ENCODE assay signal across 34 cellular contexts in genomic region chr7:100781255-100781654, GRCh38. TPM values are rescaled to one million over a fixed set of nuclear protein-coding genes. Genes with fewer than 3 reads are reported as not detected.
"Had no signal": no experiment of that assay in that cellular context is flagged by ENCODE, and none has a peak within 500 bp of the region (broad histone marks: within the 10 kb centered on the region; RNA-seq: fewer than 3 reads in every experiment).

No MANE protein-coding gene starts in this region.

- H3K27ac ChIP-seq: breast epithelium, gastroesophageal sphincter, hepatocyte, neutrophil, skin epidermis, thoracic aorta had no signal

- H3K4me2 ChIP-seq: hepatocyte had no signal

- H2AFZ ChIP-seq: hepatocyte had no signal

- FAIRE-seq: colon, keratinocyte, urothelium cell line had no signal

- DNase-seq: activated CD4-positive, alpha-beta T cell treated with anti-CD3 and anti-CD28 coated beads for 1 hour; activated CD4-positive, alpha-beta T cell treated with anti-CD3 and anti-CD28 coated beads, Interleukin-2, amount 10 ng/mL, durations not matched to agents 7 days and 5 days; activated CD8-positive, alpha-beta T cell treated with anti-CD3 and anti-CD28 coated beads for 36 hours; activated T-cell treated with anti-CD3 and anti-CD28 coated beads, Interleukin-2, amount 50 U/mL, for 48 hours; central memory CD4-positive, alpha-beta T cell; dermis blood vessel endothelial cell; effector CD4-positive, alpha-beta T cell; left cardiac atrium; mammary epithelial cell; stimulated activated CD4-positive, alpha-beta T cell treated with anti-CD3 and anti-CD28 coated beads, Interleukin-12 subunit alpha, Interleukin-12 subunit beta, amount 100 ng/mL, for 4 hours; stimulated activated CD4-positive, alpha-beta T cell treated with anti-CD3 and anti-CD28 coated beads, Interleukin-4, amount 100 ng/mL, for 1 hour; T1000; trophoblast cell had no signal

- H3K4me1 ChIP-seq: breast epithelium, gastroesophageal sphincter had no signal

- H3K36me3 ChIP-seq: breast epithelium, gastroesophageal sphincter, neutrophil, thoracic aorta had no signal

- H3K9me3 Mint-ChIP-seq: activated naive CD4-positive, alpha-beta T cell treated with anti-CD3 and anti-CD28 coated beads, Interleukin-2, amount 50 U/mL, for 72 hours; stimulated activated naive CD8-positive, alpha-beta T cell treated with anti-CD3 and anti-CD28 coated beads, Interleukin-15, Interleukin-2, amounts not matched to agents 100 ng/mL and 50 ng/mL, for 24 hours had no signal

- H3K27me3 ChIP-seq: breast epithelium, hepatocyte had no signal

- H3K4me3 ChIP-seq: breast epithelium, gastroesophageal sphincter, hepatocyte, skin epidermis, thoracic aorta had no signal

- H3K4me1 Mint-ChIP-seq: nephron had no signal

- H3K4me3 Mint-ChIP-seq: activated CD4-positive, alpha-beta T cell treated with anti-CD3 and anti-CD28 coated beads, Interleukin-2, amount 10 ng/mL, durations not matched to agents 7 days and 5 days; activated CD8-positive, alpha-beta T cell treated with anti-CD3 and anti-CD28 coated beads for 36 hours; nephron; stimulated activated naive CD8-positive, alpha-beta T cell treated with anti-CD3 and anti-CD28 coated beads, Interleukin-15, Interleukin-2, amounts not matched to agents 100 ng/mL and 50 ng/mL, for 24 hours had no signal

- H3K79me2 ChIP-seq: hepatocyte had no signal

- H3K9me3 ChIP-seq: neutrophil had no signal

- H3K27ac Mint-ChIP-seq: activated CD4-positive, alpha-beta T cell treated with anti-CD3 and anti-CD28 coated beads, Interleukin-2, amount 10 ng/mL, durations not matched to agents 7 days and 5 days; activated CD8-positive, alpha-beta T cell treated with anti-CD3 and anti-CD28 coated beads for 36 hours; activated naive CD4-positive, alpha-beta T cell treated with anti-CD3 and anti-CD28 coated beads, Interleukin-2, amount 50 U/mL, for 72 hours; activated T-helper 2 cell treated with anti-CD3 and anti-CD28 coated beads, Interferon-gamma antibody, Interleukin-2, Interleukin-4, amounts not matched to agents 10 μg/mL and 5 μg/mL and 100 μg/mL, durations not matched to agents 14 hours and 24 hours and 36 hours; nephron; stimulated activated naive CD8-positive, alpha-beta T cell treated with anti-CD3 and anti-CD28 coated beads, Interleukin-15, Interleukin-2, amounts not matched to agents 100 ng/mL and 50 ng/mL, for 24 hours had no signal

- ATAC-seq: activated CD8-positive, alpha-beta T cell treated with anti-CD3 and anti-CD28 coated beads for 36 hours; activated naive CD4-positive, alpha-beta T cell treated with anti-CD3 and anti-CD28 coated beads, Interleukin-2, amount 50 U/mL, for 72 hours; gastroesophageal sphincter; left cardiac atrium; sciatic nerve had no signal

RNA-seq across cellular contexts. Expression of gene ZAN, which starts 47.9 kb away (rescaled TPM):
- total RNA-seq: activated CD4-positive, alpha-beta T cell treated with anti-CD3 and anti-CD28 coated beads, Interleukin-2, amount 10 ng/mL, durations not matched to agents 7 days and 5 days; activated CD8-positive, alpha-beta T cell treated with anti-CD3 and anti-CD28 coated beads for 36 hours; activated naive CD4-positive, alpha-beta T cell treated with anti-CD3 and anti-CD28 coated beads, Interleukin-2, amount 50 U/mL, for 72 hours; activated T-helper 2 cell treated with anti-CD3 and anti-CD28 coated beads, Interferon-gamma antibody, Interleukin-2, Interleukin-4, amounts not matched to agents 10 μg/mL and 5 μg/mL and 100 μg/mL, durations not matched to agents 14 hours and 24 hours and 36 hours; breast epithelium; dermis blood vessel endothelial cell; epithelial cell of proximal tubule; fibroblast of lung; fibroblast of villous mesenchyme; gastroesophageal sphincter; hepatocyte; left cardiac atrium; mammary epithelial cell; mucosa of gallbladder; osteocyte; posterior vena cava; sciatic nerve; subcutaneous adipose tissue; thoracic aorta had no signal
- polyA plus RNA-seq: fibroblast of lung, hepatocyte, mammary epithelial cell had no signal
